Comparison of ENCODE assay signal across 33 cellular contexts in genomic region chrX:129998006-129998405, GRCh38.
"Had no signal": no experiment of that assay in that cellular context is flagged by ENCODE, and none has a peak within 500 bp of the region (broad histone marks: within the 10 kb centered on the region; RNA-seq: fewer than 3 reads in every experiment).

No MANE protein-coding gene starts in this region.

- H3K9me3 ChIP-seq: adrenal gland, body of pancreas, breast epithelium had no signal

- H3K27ac ChIP-seq: adrenal gland, body of pancreas, brain microvascular endothelial cell, breast epithelium, VCaP had no signal

- FAIRE-seq: astrocyte, TTC549 had no signal

- H3K4me3 ChIP-seq: adrenal gland, body of pancreas, breast epithelium had no signal

- DNase-seq: activated B cell treated with CpG ODN at 0.5 μM for 24 hours; activated CD4-positive, alpha-beta memory T cell treated with anti-CD3 and anti-CD28 coated beads for 36 hours; activated CD4-positive, alpha-beta T cell treated with anti-CD3 and anti-CD28 coated beads for 4 hours; activated CD4-positive, alpha-beta T cell treated with anti-CD3 and anti-CD28 coated beads, Interleukin-2, amount 10 ng/mL, durations not matched to agents 24 days and 14 days; activated CD4-positive, alpha-beta T cell treated with anti-CD3 and anti-CD28 coated beads, Interleukin-2, amount 50 U/mL, for 1 hour; activated CD4-positive, alpha-beta T cell treated with anti-CD3 and anti-CD28 coated beads, Interleukin-2, amount 50 U/mL, for 4 hours; activated CD4-positive, CD25-positive, alpha-beta regulatory T cell treated with anti-CD3 and anti-CD28 coated beads, Interleukin-2, amount 50 U/mL, for 72 hours; activated CD8-positive, alpha-beta memory T cell treated with anti-CD3 and anti-CD28 coated beads, Interleukin-2, amount 50 U/mL, for 4 hours; activated CD8-positive, alpha-beta T cell treated with anti-CD3 and anti-CD28 coated beads for 36 hours; activated effector memory CD4-positive, alpha-beta T cell treated with anti-CD3 and anti-CD28 coated beads, Interleukin-2, amount 50 U/mL, for 16 hours; activated gamma-delta T cell treated with Interleukin-2 at 50 U/mL for 16 hours; activated naive CD4-positive, alpha-beta T cell; activated naive CD4-positive, alpha-beta T cell treated with anti-CD3 and anti-CD28 coated beads for 36 hours; activated naive CD4-positive, alpha-beta T cell treated with anti-CD3 and anti-CD28 coated beads, Interleukin-2, amount 50 U/mL, for 16 hours; activated naive CD8-positive, alpha-beta T cell treated with anti-CD3 and anti-CD28 coated beads for 36 hours; activated T-cell treated with anti-CD3 and anti-CD28 coated beads for 4 hours; activated T-cell treated with anti-CD3 and anti-CD28 coated beads, Interleukin-2, amount 50 U/mL, for 1 hour; activated T-cell treated with anti-CD3 and anti-CD28 coated beads, Interleukin-2, amount 50 U/mL, for 4 hours; activated T-cell treated with anti-CD3 and anti-CD28 coated beads, Interleukin-2, amount 50 U/mL, for 72 hours; adrenal gland; amniotic stem cell; body of pancreas; brain microvascular endothelial cell; central memory CD4-positive, alpha-beta T cell; T-helper 1 cell; T-helper 2 cell; T-helper 9 cell had no signal

- H3K36me3 ChIP-seq: adrenal gland, brain microvascular endothelial cell, breast epithelium had no signal

- H3K4me1 ChIP-seq: body of pancreas, breast epithelium had no signal

- H3K27me3 ChIP-seq: adrenal gland, body of pancreas, brain microvascular endothelial cell had no signal

- ATAC-seq: activated CD8-positive, alpha-beta T cell treated with anti-CD3 and anti-CD28 coated beads for 36 hours; activated naive CD4-positive, alpha-beta T cell treated with anti-CD3 and anti-CD28 coated beads, Interleukin-2, amount 50 U/mL, for 72 hours; activated T-cell treated with anti-CD3 and anti-CD28 coated beads, Interleukin-2, amount 50 U/mL, for 4 hours; activated T-cell treated with anti-CD3 and anti-CD28 coated beads, Interleukin-2, amount 50 U/mL, for 72 hours; activated T-helper 17 cell treated with anti-CD3 and anti-CD28 coated beads, Interleukin-2, amount 50 U/mL, for 72 hours; body of pancreas had no signal
